ENCODE assay signal across 10 cellular contexts in genomic region chr5:119288364-119289047, GRCh38.
DNase-seq lines count a peak whose midpoint lies in the region; ATAC-seq and TF ChIP-seq lines count a peak whose summit lies in the region.
"Had no signal": no experiment of that assay in that cellular context is flagged by ENCODE, and none has a peak within 500 bp of the region (broad histone marks: within the 10 kb centered on the region; RNA-seq: fewer than 3 reads in every experiment).

No MANE protein-coding gene starts in this region.

- H3K4me3 Mint-ChIP-seq in central memory CD8-positive, alpha-beta T cell: peak overlapping the region; percentile 55

- ATAC-seq in central memory CD8-positive, alpha-beta T cell (replicated peaks; ENCODE audit: extremely low read depth, poor library complexity, severe bottlenecking): no peak
- ATAC-seq in left lobe of liver: no peak
- ATAC-seq in HG02938 (IDR thresholded peaks at IDR 0.05; ENCODE audit: unreplicated experiment): no peak

- no peak overlapping the region for H2AFZ ChIP-seq in OCI-LY1 (ENCODE audit: low read length)

- H3K9me3 ChIP-seq in OCI-LY1 (ENCODE audit: low read length): no peaks in the 10 kb centered on the region

- no peaks in the 10 kb centered on the region for H3F3A ChIP-seq in OCI-LY1 (ENCODE audit: insufficient read depth, low read length)

- no peaks in the 10 kb centered on the region for H3K27me3 ChIP-seq in OCI-LY1 (ENCODE audit: insufficient read depth, low read length)

- H3K36me3 Mint-ChIP-seq in central memory CD8-positive, alpha-beta T cell (ENCODE audit: insufficient read depth): peaks cover 13% of the 10 kb centered on the region

- no peak overlapping the region; the same call in 1 of the 2 replicates for H3K9ac ChIP-seq in OCI-LY1 (ENCODE audit: low read length)

- no peaks in the 10 kb centered on the region for H3K27me3 Mint-ChIP-seq in central memory CD8-positive, alpha-beta T cell

- no peaks in the 10 kb centered on the region for H3K9me3 Mint-ChIP-seq in central memory CD8-positive, alpha-beta T cell

- no peaks in the 10 kb centered on the region for H4K20me1 ChIP-seq in OCI-LY1 (ENCODE audit: insufficient read depth, low read length)

- peak overlapping the region; percentile 41 for H3K4me2 ChIP-seq in OCI-LY1 (ENCODE audit: low read length)

- peaks cover 98% of the 10 kb centered on the region for H3K79me2 ChIP-seq in OCI-LY1 (ENCODE audit: insufficient read depth, low read length)

- peaks cover 85% of the 10 kb centered on the region for H3K4me1 Mint-ChIP-seq in central memory CD8-positive, alpha-beta T cell

- H3K4me1 ChIP-seq in OCI-LY1 (ENCODE audit: insufficient read depth, low read length, severe bottlenecking): peaks cover 82% of the 10 kb centered on the region

- DNase-seq in NCI-H82 (lab: John Stamatoyannopoulos, UW): peak; percentile 64
- DNase-seq in NCI-H82 treated with DMSO at 0.1 percent for 48 hours (lab: John Stamatoyannopoulos, UW; ENCODE audit: unreplicated experiment): no peak
- DNase-seq in central memory CD8-positive, alpha-beta T cell (ENCODE audit: low spot score in 2 of 2): no peak
- DNase-seq in renal cortical epithelial cell (ENCODE audit: low read depth): peak; percentile 78
- no peak for DNase-seq in SK-N-DZ (ENCODE audit: low spot score)
- DNase-seq in left lobe of liver (ENCODE audit: low spot score): no peak
- DNase-seq: 8988T, occipital lobe had no signal

- H3K27ac ChIP-seq in OCI-LY1 (ENCODE audit: low read depth, low read length, poor library complexity, severe bottlenecking): peak overlapping the region; percentile 51

- no peak overlapping the region for H3K4me3 ChIP-seq in OCI-LY1 (ENCODE audit: low read depth, low read length, poor library complexity, severe bottlenecking)

- peak overlapping the region; percentile 96 for H3K27ac Mint-ChIP-seq in central memory CD8-positive, alpha-beta T cell (ENCODE audit: low read depth)

- peaks cover 16% of the 10 kb centered on the region for H3K36me3 ChIP-seq in OCI-LY1 (ENCODE audit: insufficient read depth, low read length)

- H3K9me2 ChIP-seq in OCI-LY1 (ENCODE audit: low read depth, low read length): no peaks in the 10 kb centered on the region

- TF ChIP-seq CTCF in OCI-LY1 (IDR thresholded peaks at IDR 0.05; ENCODE audit: low read length): no peak

Comparison
In these comparisons a context has a peak if more than half of its experiments do, and no peak if none do; other contexts are left out.
1. DNase-seq: peak in NCI-H82 (single experiment) and renal cortical epithelial cell (single experiment); none in NCI-H82 treated with DMSO at 0.1 percent for 48 hours (single experiment), central memory CD8-positive, alpha-beta T cell (0 of 2), SK-N-DZ (single experiment) and left lobe of liver (single experiment).